Comparison of ENCODE assay signal across 10 cellular contexts in the genomic region with DNA sequence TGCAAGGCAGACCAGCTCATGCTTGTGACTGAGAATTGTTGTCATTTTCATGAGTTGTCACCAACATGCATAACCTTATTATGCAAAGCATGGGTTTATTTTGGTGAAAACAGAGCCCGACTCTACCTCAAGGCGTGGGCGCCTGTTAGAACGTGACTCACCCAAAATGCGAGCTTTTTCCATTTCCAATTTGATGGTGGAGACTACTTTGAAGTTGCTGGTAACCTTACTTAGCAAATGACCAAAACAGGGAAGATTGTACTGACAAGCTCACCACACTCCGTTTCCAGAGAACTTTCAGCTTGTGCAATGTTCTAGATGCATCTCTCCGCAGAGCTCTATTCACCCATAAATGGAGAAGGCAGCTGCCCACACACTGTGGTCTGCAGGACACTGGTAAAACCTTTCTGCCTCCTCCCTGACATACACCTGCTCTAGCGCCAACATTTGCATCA.
A peak's percentile ranks its signal among the peaks of the same experiment; 100 is the strongest.
DNase-seq lines count a peak whose midpoint lies in the region; ATAC-seq, FAIRE-seq and TF ChIP-seq lines count a peak whose summit lies in the region.
"Had no signal": no experiment of that assay in that cellular context is flagged by ENCODE, and none has a peak within 500 bp of the region (broad histone marks: within the 10 kb centered on the region; RNA-seq: fewer than 3 reads in every experiment).

No MANE protein-coding gene starts in this region.

- peaks cover 20% of the 10 kb centered on the region for H3K27me3 Mint-ChIP-seq in T-helper 17 cell

- intact Hi-C loops in mucosa of descending colon (cut with DNase I, micrococcal nuclease) (no loop called here), tibial artery (cut with DNase I; ENCODE audit: low total_unique reads) (no loop called here)

- H3K27ac Mint-ChIP-seq in T-helper 17 cell = no peak overlapping the region

- H3K27ac ChIP-seq in tibial artery = no peak overlapping the region

- no peaks in the 10 kb centered on the region for H3K36me3 Mint-ChIP-seq in T-helper 17 cell (ENCODE audit: low read depth)

- H3K27me3 ChIP-seq in tibial artery = peaks cover 0 to 33% of the 10 kb centered on the region in 2 donors

- TF ChIP-seq POLR2A in GM12892 (IDR thresholded peaks at IDR 0.05; ENCODE audit: low read depth, low read length) = no peak

- peak overlapping the region; percentile 61 for H3K4me3 Mint-ChIP-seq in T-helper 17 cell

- ATAC-seq in GM21737 (IDR thresholded peaks at IDR 0.05; ENCODE audit: unreplicated experiment) = peak; percentile 74
- no peak for ATAC-seq in T-helper 17 cell
- ATAC-seq in mucosa of descending colon = peak; percentile 13

- H3K4me1 ChIP-seq in mucosa of descending colon (ENCODE audit: low read depth) (no peaks in the 10 kb centered on the region), tibial artery (no peaks in the 10 kb centered on the region)

- H3K9me3 ChIP-seq in T-helper 17 cell (ENCODE audit: control insufficient read depth, low read length, poor library complexity, severe bottlenecking) = no peaks in the 10 kb centered on the region
- H3K9me3 ChIP-seq in mucosa of descending colon = no peaks in the 10 kb centered on the region
- no peaks in the 10 kb centered on the region for H3K9me3 ChIP-seq in tibial artery

- H3K36me3 ChIP-seq in mucosa of descending colon (ENCODE audit: low read depth) = no peaks in the 10 kb centered on the region
- H3K36me3 ChIP-seq in tibial artery = no peaks in the 10 kb centered on the region

- H3K4me1 Mint-ChIP-seq in T-helper 17 cell = peaks cover 12% of the 10 kb centered on the region

- DNase-seq in GM12892 (ENCODE audit: insufficient read length) (peak; percentile 29), T-helper 17 cell (no peak), mucosa of descending colon (no peak), NOMO-1 treated with dmso at 0.1 percent for 144 hours (lab: John Stamatoyannopoulos, UW; ENCODE audit: unreplicated experiment) (no peak), NCI-H2227 (lab: John Stamatoyannopoulos, UW; ENCODE audit: unreplicated experiment) (no peak), GF-D8 (lab: John Stamatoyannopoulos, UW) (no peak), tibial artery (no peak)

- FAIRE-seq in GM12892 (lab: Jason Lieb, UNC) = peak; percentile 74
- FAIRE-seq: colon had no signal

- TF ChIP-seq CTCF in mucosa of descending colon (IDR thresholded peaks at IDR 0.05) (no peak), tibial artery (IDR thresholded peaks at IDR 0.05) (no peak)

- H3K4me3 ChIP-seq in mucosa of descending colon (no peak overlapping the region), tibial artery (no peak overlapping the region)
- H3K4me3 ChIP-seq: lung had no signal
